Comparison of ENCODE assay signal across 10 cellular contexts in the genomic region with DNA sequence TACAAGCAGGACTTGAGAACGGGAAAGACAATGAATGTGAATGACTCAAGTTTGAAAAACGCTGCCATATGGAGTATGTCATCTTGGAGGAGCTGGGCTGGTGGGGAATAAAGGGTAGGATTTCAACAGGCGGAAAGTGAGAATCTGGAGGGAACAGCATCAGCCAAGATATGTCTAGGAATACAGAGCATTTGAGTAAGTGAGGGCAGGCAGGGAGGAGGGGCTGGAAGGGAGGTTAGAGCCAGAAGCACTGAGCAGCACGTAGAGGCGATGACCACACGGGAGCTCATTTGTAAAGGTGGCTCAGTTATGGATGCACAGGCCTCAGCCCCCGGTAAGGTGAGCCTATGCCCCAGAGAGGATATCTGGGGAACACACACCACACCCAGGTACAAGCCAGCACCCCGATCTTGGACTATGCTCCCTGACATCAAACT.
DNase-seq lines count a peak whose midpoint lies in the region; ATAC-seq and TF ChIP-seq lines count a peak whose summit lies in the region.
"Had no signal": no experiment of that assay in that cellular context is flagged by ENCODE, and none has a peak within 500 bp of the region (broad histone marks: within the 10 kb centered on the region; RNA-seq: fewer than 3 reads in every experiment).

No MANE protein-coding gene starts in this region.

- H3K27ac Mint-ChIP-seq in activated B cell treated with CpG ODN at 0.5 μM for 24 hours = peak overlapping the region; percentile 39
- H3K27ac Mint-ChIP-seq in type B pancreatic cell = peak overlapping the region; percentile 62
- H3K27ac Mint-ChIP-seq: activated T-helper 17 cell treated with anti-CD3 and anti-CD28 coated beads, Interleukin-2, amount 50 U/mL, for 72 hours had no signal

- POLR2A ChIA-PET in HCT116 (lab: Charles Lee) (interaction anchor here (0.6 kb wide), 1 partner anchor 37 kb away, joined by 3 read pairs; no protein-coding TSS in a partner anchor), activated B cell treated with CpG ODN at 0.5 μM for 24 hours (lab: Charles Lee) (no interaction called here)

- H3K27me3 Mint-ChIP-seq in activated B cell treated with CpG ODN at 0.5 μM for 24 hours = no peaks in the 10 kb centered on the region
- no peaks in the 10 kb centered on the region for H3K27me3 Mint-ChIP-seq in type B pancreatic cell
- H3K27me3 Mint-ChIP-seq: activated T-helper 17 cell treated with anti-CD3 and anti-CD28 coated beads, Interleukin-2, amount 50 U/mL, for 72 hours had no signal

- H3K36me3 Mint-ChIP-seq in activated B cell treated with CpG ODN at 0.5 μM for 24 hours (ENCODE audit: low read depth) = peaks cover 79% of the 10 kb centered on the region
- H3K36me3 Mint-ChIP-seq in type B pancreatic cell = peaks cover 31% of the 10 kb centered on the region

- intact Hi-C loops in HCT116 (cut with micrococcal nuclease) (no loop called here), activated B cell treated with CpG ODN at 0.5 μM for 24 hours (cut with micrococcal nuclease) (no loop called here), left ventricle myocardium superior (cut with micrococcal nuclease) (no loop called here)

- no peaks in the 10 kb centered on the region for H3K4me1 ChIP-seq in HCT116 (ENCODE audit: control insufficient read depth in 1 of 2, insufficient read depth in 2 of 2, low read length in 2 of 2)
- H3K4me1 ChIP-seq: vagina had no signal

- CTCF ChIA-PET in HCT116 (lab: Charles Lee) = interaction anchor here (1.3 kb wide), 1 partner anchor 20 kb away, joined by 5 read pairs; no protein-coding TSS in a partner anchor
- CTCF ChIA-PET in activated B cell treated with CpG ODN at 0.5 μM for 24 hours (lab: Charles Lee) = no interaction called here

- H4K20me1 ChIP-seq in HCT116 (ENCODE audit: insufficient read depth) = no peaks in the 10 kb centered on the region

- H3K36me3 ChIP-seq in HCT116 (ENCODE audit: control insufficient read depth in 1 of 2, insufficient read depth in 2 of 2, low read length in 2 of 2) = peaks cover 22 to 25% of the 10 kb centered on the region in 2 experiments

- ATAC-seq in HCT116 (no peak), activated B cell treated with CpG ODN at 0.5 μM for 24 hours (ENCODE audit: low read depth) (no peak), left ventricle myocardium superior (peak; percentile 84)
- ATAC-seq: activated T-helper 17 cell treated with anti-CD3 and anti-CD28 coated beads, Interleukin-2, amount 50 U/mL, for 72 hours had no signal

- H3K9me3 Mint-ChIP-seq in activated B cell treated with CpG ODN at 0.5 μM for 24 hours = no peaks in the 10 kb centered on the region
- no peaks in the 10 kb centered on the region for H3K9me3 Mint-ChIP-seq in type B pancreatic cell
- H3K9me3 Mint-ChIP-seq: activated T-helper 17 cell treated with anti-CD3 and anti-CD28 coated beads, Interleukin-2, amount 50 U/mL, for 72 hours had no signal

- H3K9me3 ChIP-seq in HCT116 (ENCODE audit: control insufficient read depth in 1 of 2, insufficient read depth in 1 of 2, low read depth in 1 of 2, low read length in 2 of 2) = no peaks in the 10 kb centered on the region
- H3K9me3 ChIP-seq: vagina had no signal

- TF ChIP-seq CTCF in HCT116 (IDR thresholded peaks at IDR 0.05 in 2 of 3, conservative IDR thresholded peaks at IDR 0.05 in 1 of 3; ENCODE audit: borderline replicate concordance in 1 of 3, insufficient read depth in 1 of 3, low read depth in 2 of 3, low read length in 2 of 3) (no peak), activated B cell treated with CpG ODN at 0.5 μM for 24 hours (IDR thresholded peaks at IDR 0.05) (no peak), type B pancreatic cell (conservative IDR thresholded peaks at IDR 0.05) (no peak)

- TSS peak; percentile 24 for BruUV-seq in HCT116 (replicated peaks; lab: Mats Ljungman, UMichigan)

- RAD21 ChIA-PET in HCT116 (lab: Charles Lee; ENCODE audit: low non-redundant PET in 1 of 2, low total read pairs in 2 of 2, uncharacterized antibody in 2 of 2, unreplicated experiment in 2 of 2) = no interaction called here

- no peak overlapping the region for H2AFZ ChIP-seq in HCT116 (ENCODE audit: low read depth, low read length, poor library complexity, severe bottlenecking)

- H3K4me3 Mint-ChIP-seq in activated B cell treated with CpG ODN at 0.5 μM for 24 hours = no peak overlapping the region
- H3K4me3 Mint-ChIP-seq in type B pancreatic cell = no peak overlapping the region
- H3K4me3 Mint-ChIP-seq: activated T-helper 17 cell treated with anti-CD3 and anti-CD28 coated beads, Interleukin-2, amount 50 U/mL, for 72 hours had no signal

- TF ChIP-seq RAD21 in HCT116 (IDR thresholded peaks at IDR 0.05; ENCODE audit: low read depth) = no peak

- H3K4me3 ChIP-seq in HCT116 (replicated peaks in 1 of 2; ENCODE audit: low read depth in 1 of 2, low read length in 2 of 2) = no peak overlapping the region
- H3K4me3 ChIP-seq: vagina had no signal

- TF ChIP-seq POLR2A in HCT116 (IDR thresholded peaks at IDR 0.05; ENCODE audit: borderline replicate concordance, extremely low read depth, insufficient read depth, insufficient read length) = no peak

- no peaks in the 10 kb centered on the region for H3K9me2 ChIP-seq in HCT116 (ENCODE audit: insufficient read depth)

- no peaks in the 10 kb centered on the region for H3K4me1 Mint-ChIP-seq in activated B cell treated with CpG ODN at 0.5 μM for 24 hours
- H3K4me1 Mint-ChIP-seq in type B pancreatic cell (ENCODE audit: unreplicated experiment) = peaks cover 20% of the 10 kb centered on the region
- H3K4me1 Mint-ChIP-seq: activated T-helper 17 cell treated with anti-CD3 and anti-CD28 coated beads, Interleukin-2, amount 50 U/mL, for 72 hours had no signal

- DNase-seq in HCT116 (ENCODE audit: low read depth, low spot score) (no peak), activated B cell treated with CpG ODN at 0.5 μM for 24 hours (no peak), left ventricle myocardium superior (no peak), type B pancreatic cell (ENCODE audit: extremely low spot score, unreplicated experiment) (no peak), NAMALWA (ENCODE audit: low spot score) (no peak), NCI-H187 treated with DMSO at 0.1 percent for 48 hours (lab: John Stamatoyannopoulos, UW) (no peak)
- no peak for DNase-seq in activated CD4-positive, alpha-beta T cell treated with anti-CD3 and anti-CD28 coated beads, Interleukin-2, amount 50 U/mL, for 48 hours
- DNase-seq: SIG-M5 had no signal

- H3K27ac ChIP-seq in HCT116 (ENCODE audit: low read depth, low read length) = no peak overlapping the region
- H3K27ac ChIP-seq: vagina had no signal

- peaks cover 12% of the 10 kb centered on the region for H3K79me2 ChIP-seq in HCT116 (ENCODE audit: insufficient read depth, low read length)

- no peak overlapping the region for H3K4me2 ChIP-seq in HCT116 (ENCODE audit: low read length)

- no peak overlapping the region for H3K9ac ChIP-seq in HCT116 (ENCODE audit: low read length)

- H3K27me3 ChIP-seq in HCT116 (ENCODE audit: insufficient read depth, low read length) = no peaks in the 10 kb centered on the region
- H3K27me3 ChIP-seq: vagina had no signal

TF ChIP-seq in HCT116, 20 proteins besides CTCF, POLR2A, EP300 and RAD21:
- TF ChIP-seq EZH2 (IDR thresholded peaks at IDR 0.05) (no peak), SRF (IDR thresholded peaks at IDR 0.05; ENCODE audit: low read depth) (no peak), FOSL1 (IDR thresholded peaks at IDR 0.05; ENCODE audit: low read depth) (no peak), YY1 (IDR thresholded peaks at IDR 0.05; ENCODE audit: extremely low read depth, insufficient replicate concordance, low read depth, low read length) (no peak), POLR2AphosphoS5 (IDR thresholded peaks at IDR 0.05; ENCODE audit: low read depth, low read length) (no peak), ZFX (IDR thresholded peaks at IDR 0.05) (no peak), ZNF274 (IDR thresholded peaks at IDR 0.05; ENCODE audit: low read depth, low read length) (no peak), SIN3A (IDR thresholded peaks at IDR 0.05; ENCODE audit: low read depth) (no peak), JUND (IDR thresholded peaks at IDR 0.05) (no peak), EZH2phosphoT487 (IDR thresholded peaks at IDR 0.05; ENCODE audit: borderline replicate concordance) (no peak), SP1 (IDR thresholded peaks at IDR 0.05; ENCODE audit: low read depth) (no peak)
- TF ChIP-seq, protein P1, sequence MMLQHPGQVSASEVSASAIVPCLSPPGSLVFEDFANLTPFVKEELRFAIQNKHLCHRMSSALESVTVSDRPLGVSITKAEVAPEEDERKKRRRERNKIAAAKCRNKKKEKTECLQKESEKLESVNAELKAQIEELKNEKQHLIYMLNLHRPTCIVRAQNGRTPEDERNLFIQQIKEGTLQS (IDR thresholded peaks at IDR 0.05) = no peak
